1 cellular context compared by ENCODE assay signal in genomic region chr1:243505986-243506689, GRCh38.
TF ChIP-seq lines count a peak whose summit lies in the region.

No MANE protein-coding gene starts in this region.

TF ChIP-seq in HepG2, 621 proteins besides CTCF, POLR2A, EP300 and RAD21 (continued from another document and continues in another):
- peak; percentile 100 for TF ChIP-seq IKZF5 (CRISPR knock-in tag; IDR thresholded peaks at IDR 0.05)
- TF ChIP-seq KIAA2018 (CRISPR knock-in tag; IDR thresholded peaks at IDR 0.05; ENCODE audit: borderline replicate concordance): no peak
- TF ChIP-seq KDM5B (CRISPR knock-in tag; IDR thresholded peaks at IDR 0.05; ENCODE audit: borderline replicate concordance): peak; percentile 71; the same call in 1 of the 2 replicates
- TF ChIP-seq TARDBP (CRISPR knock-in tag; IDR thresholded peaks at IDR 0.05): peak; percentile 76; the same call in 1 of the 2 replicates
- peak; percentile 72; the same call in 1 of the 2 replicates for TF ChIP-seq NFKB2 (CRISPR knock-in tag; IDR thresholded peaks at IDR 0.05; ENCODE audit: borderline replicate concordance)
- TF ChIP-seq ZNF83 (CRISPR knock-in tag; IDR thresholded peaks at IDR 0.05; ENCODE audit: borderline replicate concordance): no peak
- peak; percentile 82 for TF ChIP-seq ZNF205 (CRISPR knock-in tag; IDR thresholded peaks at IDR 0.05)
- peak; percentile 28; the same call in 1 of the 2 replicates for TF ChIP-seq DPF2 (CRISPR knock-in tag; IDR thresholded peaks at IDR 0.05; ENCODE audit: borderline replicate concordance, low read depth)
- no peak for TF ChIP-seq ZNF652 (CRISPR knock-in tag; IDR thresholded peaks at IDR 0.05; ENCODE audit: borderline replicate concordance, low read depth)
- peak; percentile 85; the same call in 1 of the 2 replicates for TF ChIP-seq TRIM24 (CRISPR knock-in tag; IDR thresholded peaks at IDR 0.05)
- no peak for TF ChIP-seq MATR3 (CRISPR knock-in tag; IDR thresholded peaks at IDR 0.05)
- peak; percentile 93 for TF ChIP-seq MIER3 (CRISPR knock-in tag; IDR thresholded peaks at IDR 0.05; ENCODE audit: borderline replicate concordance)
- TF ChIP-seq HIVEP1 (CRISPR knock-in tag; IDR thresholded peaks at IDR 0.05): 0 out of 2 replicates have a peak, but pooled peaks have one; percentile 34
- peak; percentile 71; the same call in 1 of the 2 replicates for TF ChIP-seq ZNF274 (CRISPR knock-in tag; IDR thresholded peaks at IDR 0.05)
- TF ChIP-seq ZNF878 (CRISPR knock-in tag; IDR thresholded peaks at IDR 0.05): peak; percentile 87
- TF ChIP-seq ZNF605 (CRISPR knock-in tag; IDR thresholded peaks at IDR 0.05): peak; percentile 90
- TF ChIP-seq SYNCRIP (IDR thresholded peaks at IDR 0.05; ENCODE audit: insufficient read depth, low read depth, low read length): no peak
- no peak for TF ChIP-seq PTBP1 (IDR thresholded peaks at IDR 0.05; ENCODE audit: low read depth, low read length, poor library complexity, severe bottlenecking)
- peak; percentile 81 for TF ChIP-seq ZNF263 (CRISPR knock-in tag; IDR thresholded peaks at IDR 0.05)
- no peak for TF ChIP-seq ZSCAN5A (CRISPR knock-in tag; IDR thresholded peaks at IDR 0.05; ENCODE audit: borderline replicate concordance)
- no peak for TF ChIP-seq ZNF775 (CRISPR knock-in tag; IDR thresholded peaks at IDR 0.05; ENCODE audit: borderline replicate concordance)
- no peak for TF ChIP-seq CHCHD3 (CRISPR knock-in tag; IDR thresholded peaks at IDR 0.05)
- TF ChIP-seq MIXL1 (CRISPR knock-in tag; IDR thresholded peaks at IDR 0.05): peak; percentile 85; the same call in 1 of the 2 replicates
- TF ChIP-seq PRPF4 (IDR thresholded peaks at IDR 0.05; ENCODE audit: low read depth, low read length, poor library complexity, severe bottlenecking): no peak
- TF ChIP-seq ZNF747 (CRISPR knock-in tag; IDR thresholded peaks at IDR 0.05; ENCODE audit: borderline replicate concordance): peak; percentile 30; the same call in 1 of the 2 replicates
- no peak for TF ChIP-seq DR1 (CRISPR knock-in tag; IDR thresholded peaks at IDR 0.05)
- 0 out of 2 replicates have a peak, but pooled peaks have one; percentile 25 for TF ChIP-seq UBTF (CRISPR knock-in tag; IDR thresholded peaks at IDR 0.05)
- no peak for TF ChIP-seq DBP (CRISPR knock-in tag; IDR thresholded peaks at IDR 0.05; ENCODE audit: not compliant biosample characterization)
- peak; percentile 80 for TF ChIP-seq TFAP4 (IDR thresholded peaks at IDR 0.05; ENCODE audit: borderline replicate concordance, low read depth)
- 0 out of 2 replicates have a peak, but pooled peaks have one; percentile 41 for TF ChIP-seq TSC22D2 (CRISPR knock-in tag; IDR thresholded peaks at IDR 0.05; ENCODE audit: borderline replicate concordance)
- peak in 1 of 2 experiments; percentile 86; a peak in 2 of 4 replicates for TF ChIP-seq KLF16 (CRISPR knock-in tag; IDR thresholded peaks at IDR 0.05)
- TF ChIP-seq SMARCE1 (IDR thresholded peaks at IDR 0.05; ENCODE audit: borderline replicate concordance): no peak
- no peak for TF ChIP-seq GPBP1L1 (CRISPR knock-in tag; IDR thresholded peaks at IDR 0.05)
- peak; percentile 61; the same call in 1 of the 2 replicates for TF ChIP-seq ZNF563 (CRISPR knock-in tag; IDR thresholded peaks at IDR 0.05)
- TF ChIP-seq GABPA (IDR thresholded peaks at IDR 0.05; ENCODE audit: low read depth, low read length): no peak
- TF ChIP-seq GABPA (CRISPR knock-in tag; IDR thresholded peaks at IDR 0.05; ENCODE audit: low read depth): peak; percentile 45
- TF ChIP-seq TGIF2 (CRISPR knock-in tag; IDR thresholded peaks at IDR 0.05): peak; percentile 70; the same call in 1 of the 2 replicates
- no peak for TF ChIP-seq MAF1 (CRISPR knock-in tag; IDR thresholded peaks at IDR 0.05; ENCODE audit: borderline replicate concordance)
- peak; percentile 90; the same call in 1 of the 2 replicates for TF ChIP-seq ERF (CRISPR knock-in tag; IDR thresholded peaks at IDR 0.05)
- TF ChIP-seq SMAD3 (CRISPR knock-in tag; IDR thresholded peaks at IDR 0.05): peak; percentile 87; the same call in 1 of the 2 replicates
- 0 out of 2 replicates have a peak, but pooled peaks have one; percentile 19 for TF ChIP-seq ZNF670 (CRISPR knock-in tag; IDR thresholded peaks at IDR 0.05; ENCODE audit: borderline replicate concordance)
- TF ChIP-seq KAT7 (CRISPR knock-in tag; IDR thresholded peaks at IDR 0.05; ENCODE audit: borderline replicate concordance): 0 out of 2 replicates have a peak, but pooled peaks have one; percentile 58
- TF ChIP-seq ZNF337 (CRISPR knock-in tag; IDR thresholded peaks at IDR 0.05; ENCODE audit: borderline replicate concordance, low read depth): no peak
- no peak for TF ChIP-seq THAP8 (CRISPR knock-in tag; IDR thresholded peaks at IDR 0.05; ENCODE audit: borderline replicate concordance)
- no peak for TF ChIP-seq ZNF484 (CRISPR knock-in tag; IDR thresholded peaks at IDR 0.05; ENCODE audit: borderline replicate concordance, low read depth)
- peak; percentile 99 for TF ChIP-seq ZFP36L1 (CRISPR knock-in tag; IDR thresholded peaks at IDR 0.05)
- TF ChIP-seq CC2D1A (CRISPR knock-in tag; IDR thresholded peaks at IDR 0.05): no peak
- no peak for TF ChIP-seq LBX2 (CRISPR knock-in tag; IDR thresholded peaks at IDR 0.05; ENCODE audit: borderline replicate concordance)
- TF ChIP-seq MBNL3 (CRISPR knock-in tag; conservative IDR thresholded peaks at IDR 0.05): no peak
- TF ChIP-seq NAIF1 (CRISPR knock-in tag; IDR thresholded peaks at IDR 0.05; ENCODE audit: borderline replicate concordance): 0 out of 2 replicates have a peak, but pooled peaks have one; percentile 40
- no peak for TF ChIP-seq NCOA5 (CRISPR knock-in tag; IDR thresholded peaks at IDR 0.05)
- peak; percentile 49; the same call in 1 of the 2 replicates for TF ChIP-seq ZNF264 (CRISPR knock-in tag; IDR thresholded peaks at IDR 0.05)
